ENCODE assay signal across 19 cellular contexts in the genomic region with DNA sequence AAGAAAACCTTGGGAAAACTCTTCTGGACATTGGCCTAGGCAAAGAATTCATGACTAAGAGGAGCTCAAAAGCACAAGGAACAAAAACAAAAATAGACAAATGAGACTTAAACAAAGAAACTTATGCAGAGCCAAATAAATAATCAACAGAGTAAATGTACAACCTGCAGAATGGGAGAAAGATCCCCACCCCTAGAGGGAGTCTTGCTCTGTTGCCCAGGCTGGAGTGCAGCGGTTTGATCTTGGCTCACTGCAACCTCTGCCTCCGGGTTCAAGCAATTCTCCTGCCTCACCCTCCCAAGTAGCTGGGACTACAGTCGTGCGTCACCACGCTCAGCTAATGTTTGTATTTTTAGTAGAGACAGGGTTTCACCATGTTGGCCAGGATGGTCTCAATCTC. TPM values are rescaled to one million over a fixed set of nuclear protein-coding genes. Genes with fewer than 3 reads are reported as not detected.
"Had no signal": no experiment of that assay in that cellular context is flagged by ENCODE, and none has a peak within 500 bp of the region (broad histone marks: within the 10 kb centered on the region; RNA-seq: fewer than 3 reads in every experiment).

No MANE protein-coding gene starts in this region.

RNA-seq across cellular contexts. Expression of a gene that starts 48.4 kb away (rescaled TPM):
- total RNA-seq: natural killer cell, occipital lobe, osteoblast, ovary, progenitor cell of endocrine pancreas, psoas muscle, renal cortical epithelial cell, right cardiac atrium, sciatic nerve, smooth muscle cell, stomach, subcutaneous adipose tissue, temporal lobe, thoracic aorta, tibial nerve, upper lobe of left lung, ureter, vagina had no signal
- polyA plus RNA-seq: neural cell, ovary, psoas muscle, right cardiac atrium, smooth muscle cell, stomach had no signal
